In the genomic region with DNA sequence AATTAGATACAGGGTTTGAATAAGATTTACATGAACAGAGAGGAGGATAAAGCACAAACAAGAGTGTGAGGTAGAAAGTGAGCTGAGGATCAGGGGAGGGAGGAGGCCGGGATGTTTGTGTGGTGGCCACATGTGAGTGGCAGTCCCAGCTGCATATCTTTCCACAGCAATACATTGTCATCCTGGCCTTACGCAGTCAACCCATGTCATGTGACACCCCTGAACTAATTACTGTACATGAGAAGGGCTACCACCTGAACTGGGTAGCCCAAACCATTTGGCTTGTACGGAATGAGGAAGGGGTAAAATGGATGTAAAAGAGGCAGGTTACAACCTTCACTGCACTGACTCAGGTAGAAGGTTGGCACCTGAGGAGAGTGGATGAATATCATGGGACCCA, we compare ENCODE assay signal across 19 cellular contexts. TPM values are rescaled to one million over a fixed set of nuclear protein-coding genes. Genes with fewer than 3 reads are reported as not detected.
DNase-seq lines count a peak whose midpoint lies in the region; ATAC-seq and TF ChIP-seq lines count a peak whose summit lies in the region.
"Had no signal": no experiment of that assay in that cellular context is flagged by ENCODE, and none has a peak within 500 bp of the region (broad histone marks: within the 10 kb centered on the region; RNA-seq: fewer than 3 reads in every experiment).

No MANE protein-coding gene starts in this region.

- TF ChIP-seq CTCF in GM12865 (IDR thresholded peaks at IDR 0.05; ENCODE audit: insufficient read depth, low read depth, low read length, missing control alignments), result no peak
- no peak for TF ChIP-seq CTCF in natural killer cell (IDR thresholded peaks at IDR 0.05)
- TF ChIP-seq CTCF in HFFc6 (IDR thresholded peaks at IDR 0.05), result no peak

- H3K4me3 Mint-ChIP-seq in natural killer cell, result peak overlapping the region; percentile 88
- no peak overlapping the region for H3K4me3 Mint-ChIP-seq in HFFc6

- intact Hi-C loops in natural killer cell (cut with micrococcal nuclease), result loop anchor here (10.0 kb wide), 1 partner anchor 308 kb away; no protein-coding TSS in a partner anchor

- peaks cover under 1 to 8% of the 10 kb centered on the region in 2 donors for H3K9me3 Mint-ChIP-seq in activated naive CD4-positive, alpha-beta T cell treated with anti-CD3 and anti-CD28 coated beads, Interleukin-2, amount 50 U/mL, for 72 hours
- H3K9me3 Mint-ChIP-seq in natural killer cell, result peaks cover 0 to under 1% of the 10 kb centered on the region in 2 donors
- H3K9me3 Mint-ChIP-seq in HFFc6, result no peaks in the 10 kb centered on the region

- ATAC-seq in activated naive CD4-positive, alpha-beta T cell treated with anti-CD3 and anti-CD28 coated beads, Interleukin-2, amount 50 U/mL, for 72 hours, result peak in 1 of 2 donors; percentile 19
- ATAC-seq in natural killer cell (no peak), HG03460 (IDR thresholded peaks at IDR 0.05; ENCODE audit: unreplicated experiment) (no peak)

- peak; percentile 51 for DNase-seq in NK-92 treated with Interleukin-12 subunit alpha and Interleukin-12 subunit beta, amount 100 ng/mL, for 24 hours (lab: John Stamatoyannopoulos, UW)
- DNase-seq in NK-92 (lab: John Stamatoyannopoulos, UW; ENCODE audit: unreplicated experiment) (no peak), GM12865 (ENCODE audit: low read depth) (no peak), natural killer cell (no peak), GOT3 (lab: John Stamatoyannopoulos, UW) (no peak), HFFc6 (no peak)
- no peak for DNase-seq in activated naive CD4-positive, alpha-beta T cell treated with anti-CD3 and anti-CD28 coated beads, Interleukin-2, amount 50 U/mL, for 72 hours (ENCODE audit: low spot score in 2 of 2)
- DNase-seq: aorta; cerebellar nuclear complex; DMS 273 treated with DMSO at 0.1 percent for 48 hours; mammary epithelial cell; NCI-H1694; Right ventricle myocardium superior; stimulated activated naive CD4-positive, alpha-beta T cell; upper lobe of left lung had no signal

- H3K27me3 Mint-ChIP-seq in natural killer cell (ENCODE audit: low read depth in 2 of 2) (no peaks in the 10 kb centered on the region), HFFc6 (ENCODE audit: insufficient read depth) (peaks cover 17% of the 10 kb centered on the region)

- H3K27ac Mint-ChIP-seq in activated naive CD4-positive, alpha-beta T cell treated with anti-CD3 and anti-CD28 coated beads, Interleukin-2, amount 50 U/mL, for 72 hours, result peak overlapping the region; percentile 34 to 92
- H3K27ac Mint-ChIP-seq in natural killer cell (peak overlapping the region; percentile 88 to 96), HFFc6 (no peak overlapping the region)

- H3K4me3 ChIP-seq in GM12865 (ENCODE audit: low read depth, low read length), result peak overlapping the region; percentile 29
- H3K4me3 ChIP-seq: hepatocyte, upper lobe of left lung had no signal

- H3K36me3 Mint-ChIP-seq in activated naive CD4-positive, alpha-beta T cell treated with anti-CD3 and anti-CD28 coated beads, Interleukin-2, amount 50 U/mL, for 72 hours, result peaks cover 30 to 43% of the 10 kb centered on the region in 2 donors
- H3K36me3 Mint-ChIP-seq in natural killer cell (peaks cover 23% of the 10 kb centered on the region), HFFc6 (ENCODE audit: low read depth) (no peaks in the 10 kb centered on the region)

- peaks cover 96 to 97% of the 10 kb centered on the region in 2 donors for H3K4me1 Mint-ChIP-seq in natural killer cell
- H3K4me1 Mint-ChIP-seq in HFFc6 (ENCODE audit: low read depth), result peaks cover 8% of the 10 kb centered on the region

RNA-seq across cellular contexts. Expression of a gene that starts 4.2 kb away (rescaled TPM):
- 100 to 1,000 TPM in 1 of 2 donors, 10 to 100 TPM in 1; 70.9 to 112 TPM for total RNA-seq in activated naive CD4-positive, alpha-beta T cell treated with anti-CD3 and anti-CD28 coated beads, Interleukin-2, amount 50 U/mL, for 72 hours
- total RNA-seq in natural killer cell, result 100 to 1,000 TPM; 191 to 301 (median 227) TPM
- total RNA-seq in HFFc6 (2021; fragmentation: NEBNext Ultra II Directional; extraction: Animal tissue kit (Norgen Biotek cat#: 25700)), result not detected
- total RNA-seq: pulmonary artery endothelial cell had no signal

RNA-seq across cellular contexts. Expression of a gene that starts 31.6 kb away (rescaled TPM):
- 100 to 1,000 TPM; 231 to 236 TPM for total RNA-seq in activated naive CD4-positive, alpha-beta T cell treated with anti-CD3 and anti-CD28 coated beads, Interleukin-2, amount 50 U/mL, for 72 hours
- total RNA-seq in natural killer cell, result 100 to 1,000 TPM; 213 to 249 (median 223) TPM
- total RNA-seq in HFFc6 (2021; fragmentation: NEBNext Ultra II Directional; extraction: Animal tissue kit (Norgen Biotek cat#: 25700)), result not detected
- total RNA-seq: mammary epithelial cell, pulmonary artery endothelial cell had no signal

RNA-seq across cellular contexts. Expression of a gene that starts 52.7 kb away (rescaled TPM):
- 1 to 10 TPM; 5.2 to 9.7 TPM for total RNA-seq in activated naive CD4-positive, alpha-beta T cell treated with anti-CD3 and anti-CD28 coated beads, Interleukin-2, amount 50 U/mL, for 72 hours
- 10 to 100 TPM; 30.3 to 47.1 (median 34.4) TPM for total RNA-seq in natural killer cell
- not detected for total RNA-seq in HFFc6 (2021; fragmentation: NEBNext Ultra II Directional; extraction: Animal tissue kit (Norgen Biotek cat#: 25700))
- total RNA-seq: hepatocyte, M059J, mammary epithelial cell, pulmonary artery endothelial cell, Right ventricle myocardium superior had no signal

Comparison
In these comparisons a context has a peak if more than half of its experiments do, and no peak if none do; other contexts are left out.
1. RNA of a gene that starts 4.2 kb away (total RNA-seq): 191 to 301 TPM in natural killer cell and 70.9 to 112 TPM in activated naive CD4-positive, alpha-beta T cell treated with anti-CD3 and anti-CD28 coated beads, Interleukin-2, amount 50 U/mL, for 72 hours; not detected in HFFc6; every median in the first group is over 10 times any median in the second.
2. RNA of a gene that starts 31.6 kb away (total RNA-seq): 231 to 236 TPM in activated naive CD4-positive, alpha-beta T cell treated with anti-CD3 and anti-CD28 coated beads, Interleukin-2, amount 50 U/mL, for 72 hours and 213 to 249 TPM in natural killer cell; not detected in HFFc6; every median in the first group is over 100 times any median in the second.
3. RNA of a gene that starts 52.7 kb away (total RNA-seq): 30.3 to 47.1 TPM in natural killer cell and 5.2 to 9.7 TPM in activated naive CD4-positive, alpha-beta T cell treated with anti-CD3 and anti-CD28 coated beads, Interleukin-2, amount 50 U/mL, for 72 hours; not detected in HFFc6; every median in the first group is over 4 times any median in the second.